In the genomic region with DNA sequence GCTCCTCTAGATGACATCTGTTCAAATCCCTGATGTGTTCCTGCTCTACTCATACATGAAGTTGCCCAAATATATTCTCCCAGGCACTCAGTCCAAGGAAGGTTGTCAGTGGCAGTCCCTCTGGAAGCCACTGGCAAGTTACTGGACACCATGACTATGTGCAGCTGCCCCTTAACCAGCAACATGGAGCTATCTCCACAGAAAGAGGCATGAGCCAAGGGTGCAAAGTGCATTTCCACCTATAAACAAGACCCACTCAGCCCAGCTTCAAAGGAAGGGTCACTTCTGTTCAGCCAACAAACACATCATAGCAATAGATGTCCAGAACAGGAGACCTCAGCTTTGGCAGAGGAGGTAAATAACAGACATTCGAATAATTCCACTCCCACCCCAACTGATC, we compare ENCODE assay signal across 26 cellular contexts.
"Had no signal": no experiment of that assay in that cellular context is flagged by ENCODE, and none has a peak within 500 bp of the region (broad histone marks: within the 10 kb centered on the region; RNA-seq: fewer than 3 reads in every experiment).

No MANE protein-coding gene starts in this region.

- H3K4me1 ChIP-seq: esophagus muscularis mucosa, foreskin keratinocyte, gastroesophageal sphincter, psoas muscle, sigmoid colon, upper lobe of left lung had no signal

- H3K4me3 ChIP-seq: coronary artery, esophagus muscularis mucosa, gastroesophageal sphincter, heart left ventricle, hepatocyte, lung, ovary, psoas muscle, sigmoid colon, skin epidermis, thoracic aorta, tibial nerve, upper lobe of left lung had no signal

- DNase-seq: dermis blood vessel endothelial cell; effector memory CD4-positive, alpha-beta T cell; foreskin keratinocyte; heart left ventricle; kidney; naive thymus-derived CD4-positive, alpha-beta T cell; occipital lobe; ovary; psoas muscle; right cardiac atrium; sigmoid colon; stimulated activated CD4-positive, alpha-beta T cell treated with anti-CD3 and anti-CD28 coated beads, Interleukin-15, amount 100 ng/mL, for 24 hours; stimulated activated CD4-positive, alpha-beta T cell treated with anti-CD3 and anti-CD28 coated beads, Interleukin-2, amount 100 ng/mL, for 48 hours; stimulated activated naive B cell treated with anti-CD40 and anti-IgM and Interleukin-4, amounts not matched to agents 10 μg/mL and 1 μg/mL and 100 μg/mL, for 72 hours; upper lobe of left lung had no signal

- H3K36me3 ChIP-seq: esophagus muscularis mucosa, gastroesophageal sphincter, heart left ventricle, ovary, sigmoid colon, thoracic aorta, tibial nerve, upper lobe of left lung had no signal

- H3K27ac ChIP-seq: coronary artery, esophagus muscularis mucosa, foreskin keratinocyte, gastroesophageal sphincter, heart left ventricle, hepatocyte, ovary, psoas muscle, sigmoid colon, thoracic aorta, tibial nerve, upper lobe of left lung had no signal

- H3K4me1 Mint-ChIP-seq: memory B cell; naive thymus-derived CD4-positive, alpha-beta T cell; stimulated activated naive B cell treated with anti-CD40 and anti-IgM and Interleukin-4, amounts not matched to agents 10 μg/mL and 1 μg/mL and 100 μg/mL, for 72 hours had no signal

- ATAC-seq: foreskin keratinocyte; gastroesophageal sphincter; heart left ventricle; left lobe of liver; naive thymus-derived CD4-positive, alpha-beta T cell; psoas muscle; right cardiac atrium; stimulated activated naive B cell treated with anti-CD40 and anti-IgM and Interleukin-4, amounts not matched to agents 10 μg/mL and 1 μg/mL and 100 μg/mL, for 72 hours had no signal

- H3K9me3 ChIP-seq: ovary had no signal

- H3K27ac Mint-ChIP-seq: memory B cell; stimulated activated naive B cell treated with anti-CD40 and anti-IgM and Interleukin-4, amounts not matched to agents 10 μg/mL and 1 μg/mL and 100 μg/mL, for 72 hours; stimulated activated naive CD8-positive, alpha-beta T cell treated with anti-CD3 and anti-CD28 coated beads, Interleukin-15, Interleukin-2, amounts not matched to agents 100 ng/mL and 50 ng/mL, for 24 hours had no signal

- H3K4me3 Mint-ChIP-seq: memory B cell; naive thymus-derived CD4-positive, alpha-beta T cell; stimulated activated naive B cell treated with anti-CD40 and anti-IgM and Interleukin-4, amounts not matched to agents 10 μg/mL and 1 μg/mL and 100 μg/mL, for 72 hours; stimulated activated naive CD8-positive, alpha-beta T cell treated with anti-CD3 and anti-CD28 coated beads, Interleukin-15, Interleukin-2, amounts not matched to agents 100 ng/mL and 50 ng/mL, for 24 hours had no signal

- H3K27me3 ChIP-seq: heart left ventricle, hepatocyte, ovary, sigmoid colon, tibial nerve, upper lobe of left lung had no signal
